Comparison of ENCODE assay signal across 30 cellular contexts in the genomic region with DNA sequence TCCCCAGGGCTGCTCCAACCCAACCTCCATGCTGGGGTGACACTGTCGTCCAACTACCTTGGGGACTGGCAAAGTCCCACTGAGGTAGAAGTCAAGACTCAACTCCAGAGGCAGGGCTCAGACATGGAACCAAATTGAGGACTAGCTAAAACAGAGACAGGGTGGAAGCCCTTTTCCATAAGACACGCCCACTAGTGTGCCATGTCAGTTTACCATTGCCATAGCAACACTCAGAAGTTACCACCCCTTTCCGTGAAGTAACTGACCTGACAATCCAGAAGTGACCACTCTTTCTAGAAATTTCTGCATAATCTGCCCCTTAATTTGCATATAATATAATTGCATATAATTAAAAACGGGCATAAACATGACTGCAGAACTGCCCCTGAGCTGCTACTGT.
"Had no signal": no experiment of that assay in that cellular context is flagged by ENCODE, and none has a peak within 500 bp of the region (broad histone marks: within the 10 kb centered on the region; RNA-seq: fewer than 3 reads in every experiment).

No MANE protein-coding gene starts in this region.

- H3K4me1 ChIP-seq: adrenal gland, colonic mucosa, sigmoid colon, tibial artery had no signal

- H3K27ac ChIP-seq: adrenal gland, colonic mucosa, pancreas, prostate gland, sigmoid colon, suprapubic skin, tibial artery had no signal

- H3K36me3 ChIP-seq: adrenal gland, cardiac muscle cell, colonic mucosa, pancreas, prostate gland, sigmoid colon, suprapubic skin, tibial artery had no signal

- H3K9me3 ChIP-seq: adrenal gland, colonic mucosa, pancreas, prostate gland, sigmoid colon, suprapubic skin, tibial artery had no signal

- H3K27me3 ChIP-seq: adrenal gland, cardiac muscle cell, colonic mucosa, pancreas, suprapubic skin had no signal

- DNase-seq: activated CD4-positive, alpha-beta memory T cell treated with anti-CD3 and anti-CD28 coated beads for 36 hours; activated CD4-positive, alpha-beta T cell treated with anti-CD3 and anti-CD28 coated beads, Interleukin-2, amount 10 ng/mL, durations not matched to agents 24 days and 14 days; activated CD4-positive, CD25-positive, alpha-beta regulatory T cell treated with anti-CD3 and anti-CD28 coated beads, Interleukin-2, amount 50 U/mL, for 72 hours; activated CD8-positive, alpha-beta memory T cell treated with anti-CD3 and anti-CD28 coated beads, Interleukin-2, amount 50 U/mL, for 4 hours; activated effector memory CD4-positive, alpha-beta T cell treated with anti-CD3 and anti-CD28 coated beads, Interleukin-2, amount 50 U/mL, for 16 hours; activated naive CD4-positive, alpha-beta T cell treated with anti-CD3 and anti-CD28 coated beads for 36 hours; activated naive CD8-positive, alpha-beta T cell treated with anti-CD3 and anti-CD28 coated beads for 36 hours; activated T-cell treated with anti-CD3 and anti-CD28 coated beads, Interleukin-2, amount 50 U/mL, for 1 hour; adrenal gland; aorta; cerebellar nuclear complex; colonic mucosa; effector CD8-positive, alpha-beta T cell; glutamatergic neuron; left cardiac atrium; mammary epithelial cell; naive B cell; nephron progenitor cell; pancreas; retina; sigmoid colon; small intestine; stimulated activated CD4-positive, alpha-beta T cell treated with anti-CD3 and anti-CD28 coated beads, Interleukin-2, amount 100 ng/mL, for 24 hours; stimulated activated naive CD4-positive, alpha-beta T cell; T-helper 17 cell; T1000; tibial artery had no signal

- ATAC-seq: left cardiac atrium, pancreas, T-helper 17 cell had no signal

- H3K4me3 ChIP-seq: adrenal gland, cardiac muscle cell, colonic mucosa, pancreas, prostate gland, sigmoid colon, suprapubic skin, tibial artery had no signal
